Comparison of ENCODE assay signal across 8 cellular contexts in the genomic region with DNA sequence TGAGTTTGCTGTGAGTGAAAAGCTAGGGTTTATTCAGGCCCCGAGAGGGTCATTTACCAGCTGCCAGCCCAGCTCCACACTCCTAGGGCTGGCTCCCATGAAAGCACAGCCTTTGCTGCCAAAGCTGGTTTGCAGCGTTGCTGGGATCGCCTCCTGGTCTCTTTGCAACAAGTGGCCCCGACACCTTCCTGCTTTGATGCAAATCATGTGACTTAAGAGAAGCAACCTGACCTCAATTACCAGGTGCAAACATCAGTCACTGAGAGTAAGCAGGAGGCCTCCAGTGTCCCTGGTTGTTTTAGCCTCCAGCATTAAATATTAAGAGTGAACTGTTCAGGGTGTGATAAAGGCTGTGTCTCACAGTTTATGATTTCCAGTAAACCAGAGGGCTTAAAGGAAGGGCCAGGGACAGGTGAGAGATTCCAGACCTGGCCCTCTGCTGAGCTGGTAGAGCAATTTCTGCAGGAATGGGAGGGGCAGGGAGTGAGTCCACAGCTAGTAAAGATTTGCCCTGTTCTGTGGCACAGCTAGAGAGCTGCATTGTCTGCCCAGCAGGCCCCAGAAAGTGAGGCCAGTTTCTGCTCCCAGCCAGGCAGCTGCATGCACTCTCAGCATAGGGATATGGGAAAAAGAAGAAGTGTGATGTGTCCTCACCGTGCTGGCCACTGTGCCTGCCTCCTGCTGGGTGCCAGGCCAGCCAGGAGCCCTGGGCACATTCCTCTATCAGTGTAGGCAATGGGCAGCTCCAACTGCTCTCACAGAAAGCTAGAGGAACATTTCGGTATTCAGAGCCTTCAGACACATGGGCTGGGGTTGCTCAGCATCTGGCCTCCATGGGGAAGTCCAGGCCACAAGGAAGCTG.
DNase-seq lines count a peak whose midpoint lies in the region; ATAC-seq and TF ChIP-seq lines count a peak whose summit lies in the region.

No MANE protein-coding gene starts in this region.

- peaks cover 45% of the 10 kb centered on the region for H3K36me3 Mint-ChIP-seq in stimulated activated effector memory CD8-positive, alpha-beta T cell treated with anti-CD3 and anti-CD28 coated beads, Interleukin-12 subunit alpha, Interleukin-12 subunit beta, amount 100 ng/mL, for 72 hours

- CTCF ChIA-PET in RWPE1 (lab: Yijun Ruan, JAX) = interaction anchor here (0.6 to 2.8 kb wide), 8 partner anchors 12 to 98 kb away, joined by 3 to 12 read pairs (median 6); a partner anchor contains a TSS

- H3K4me3 Mint-ChIP-seq in stimulated activated effector memory CD8-positive, alpha-beta T cell treated with anti-CD3 and anti-CD28 coated beads, Interleukin-12 subunit alpha, Interleukin-12 subunit beta, amount 100 ng/mL, for 72 hours = peak overlapping the region; percentile 78

- no peak for TF ChIP-seq CTCF in RWPE1 (conservative IDR thresholded peaks at IDR 0.05; ENCODE audit: low read depth)

- H3K4me1 Mint-ChIP-seq in stimulated activated effector memory CD8-positive, alpha-beta T cell treated with anti-CD3 and anti-CD28 coated beads, Interleukin-12 subunit alpha, Interleukin-12 subunit beta, amount 100 ng/mL, for 72 hours = peaks cover 99% of the 10 kb centered on the region

- ATAC-seq in HG02571 (IDR thresholded peaks at IDR 0.05; ENCODE audit: unreplicated experiment) = peak; percentile 30
- peak; percentile 55 for ATAC-seq in stimulated activated effector memory CD8-positive, alpha-beta T cell treated with anti-CD3 and anti-CD28 coated beads, Interleukin-12 subunit alpha, Interleukin-12 subunit beta, amount 100 ng/mL, for 72 hours

- POLR2A ChIA-PET in RWPE1 (lab: Yijun Ruan, JAX; ENCODE audit: low non-redundant PET) = no interaction called here

- DNase-seq in AML-193 (lab: John Stamatoyannopoulos, UW) (peak; percentile 49 to 71), RWPE1 (ENCODE audit: low spot score) (no peak), islet precursor cell (peak; percentile 81), kidney glomerular epithelial cell (lab: John Stamatoyannopoulos, UW) (no peak), SW 1271 (lab: John Stamatoyannopoulos, UW) (no peak)
- peak; percentile 64 for DNase-seq in activated naive CD4-positive, alpha-beta T cell treated with Interleukin-2 at 50 U/mL for 16 hours
- peak in 1 of 2 donors; percentile 76 for DNase-seq in stimulated activated effector memory CD8-positive, alpha-beta T cell treated with anti-CD3 and anti-CD28 coated beads, Interleukin-12 subunit alpha, Interleukin-12 subunit beta, amount 100 ng/mL, for 72 hours (ENCODE audit: low spot score in 2 of 2)

- no peaks in the 10 kb centered on the region for H3K9me3 Mint-ChIP-seq in stimulated activated effector memory CD8-positive, alpha-beta T cell treated with anti-CD3 and anti-CD28 coated beads, Interleukin-12 subunit alpha, Interleukin-12 subunit beta, amount 100 ng/mL, for 72 hours

- H3K27ac Mint-ChIP-seq in stimulated activated effector memory CD8-positive, alpha-beta T cell treated with anti-CD3 and anti-CD28 coated beads, Interleukin-12 subunit alpha, Interleukin-12 subunit beta, amount 100 ng/mL, for 72 hours = peak overlapping the region; percentile 98

- peak overlapping the region; percentile 68 for H3K27ac ChIP-seq in RWPE1

Comparison
In these comparisons a context has a peak if more than half of its experiments do, and no peak if none do; other contexts are left out.
1. DNase-seq: peak in AML-193 (2 of 2), activated naive CD4-positive, alpha-beta T cell treated with Interleukin-2 at 50 U/mL for 16 hours (single experiment) and islet precursor cell (single experiment); none in RWPE1 (single experiment), kidney glomerular epithelial cell (single experiment) and SW 1271 (0 of 2).